ENCODE assay signal across 10 cellular contexts in the genomic region with DNA sequence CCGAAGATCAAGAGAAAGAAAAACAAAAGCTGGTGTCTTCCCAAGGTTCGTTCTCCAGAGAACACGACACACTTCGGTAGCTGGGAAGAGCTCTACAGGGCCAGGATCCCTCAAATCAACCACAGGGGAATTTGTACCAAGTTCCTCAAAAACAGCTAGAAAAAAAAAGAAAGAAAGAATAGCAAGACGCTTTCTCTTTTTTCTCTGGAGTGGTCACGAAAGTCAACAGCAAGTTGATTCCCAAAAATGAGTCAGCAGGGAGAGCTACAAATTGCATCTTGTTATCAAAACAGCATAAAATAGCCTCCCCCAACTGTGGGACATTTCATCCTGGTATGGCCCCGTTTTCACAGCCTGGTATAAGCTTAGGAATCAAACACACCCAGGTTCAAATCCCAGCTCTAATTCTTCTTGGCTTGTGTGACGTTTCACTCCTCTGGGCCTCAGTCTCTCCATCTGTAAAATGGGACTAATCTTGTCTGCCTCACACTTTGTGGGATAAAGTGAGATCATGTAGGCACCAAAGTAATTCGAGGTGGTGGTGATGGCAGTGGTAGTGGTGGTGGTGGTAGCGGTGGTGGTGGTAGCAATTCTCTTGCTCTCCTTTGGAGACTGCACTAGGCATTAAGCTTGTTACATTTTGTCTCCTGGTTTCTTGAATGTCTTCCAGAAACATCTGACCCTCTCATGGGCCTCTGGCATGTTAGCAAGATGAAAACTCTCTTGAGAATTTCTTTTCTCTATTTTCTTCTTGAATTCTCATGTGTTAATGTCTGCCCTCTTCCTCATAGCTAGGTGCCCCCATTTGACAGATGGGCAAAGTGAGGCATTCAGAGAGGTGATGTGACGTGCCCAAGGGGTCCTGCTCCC. TPM values are rescaled to one million over a fixed set of nuclear protein-coding genes. Genes with fewer than 3 reads are reported as not detected.
DNase-seq lines count a peak whose midpoint lies in the region; ATAC-seq and TF ChIP-seq lines count a peak whose summit lies in the region.
"Had no signal": no experiment of that assay in that cellular context is flagged by ENCODE, and none has a peak within 500 bp of the region (broad histone marks: within the 10 kb centered on the region; RNA-seq: fewer than 3 reads in every experiment).

No MANE protein-coding gene starts in this region.

- intact Hi-C loops in dorsolateral prefrontal cortex (cut with DNase I): no loop called here

- H3K36me3 ChIP-seq in skeletal muscle satellite cell (ENCODE audit: insufficient read depth, low read length): no peaks in the 10 kb centered on the region
- H3K36me3 ChIP-seq: colonic mucosa, thyroid gland had no signal

- H3K27me3 Mint-ChIP-seq in T-helper 1 cell treated with Interleukin-12 subunit alpha and Interleukin-12 subunit beta and Interleukin-4 antibody, amounts not matched to agents 30 μg/mL and 1 μg/mL, for 36 hours (ENCODE audit: low read depth): no peaks in the 10 kb centered on the region

- peaks cover under 1% of the 10 kb centered on the region for H3K9me3 Mint-ChIP-seq in T-helper 1 cell treated with Interleukin-12 subunit alpha and Interleukin-12 subunit beta and Interleukin-4 antibody, amounts not matched to agents 30 μg/mL and 1 μg/mL, for 36 hours

- H3K4me1 Mint-ChIP-seq in T-helper 1 cell treated with Interleukin-12 subunit alpha and Interleukin-12 subunit beta and Interleukin-4 antibody, amounts not matched to agents 30 μg/mL and 1 μg/mL, for 36 hours (ENCODE audit: low read depth): peaks cover 38% of the 10 kb centered on the region

- peak overlapping the region; percentile 65 for H3K9ac ChIP-seq in skeletal muscle satellite cell (ENCODE audit: low read depth, low read length)

- H3K9me3 ChIP-seq in skeletal muscle satellite cell (replicated peaks; ENCODE audit: low read length): no peaks in the 10 kb centered on the region
- H3K9me3 ChIP-seq: colonic mucosa, thyroid gland had no signal

- H3K27ac ChIP-seq in dorsolateral prefrontal cortex: no peak overlapping the region
- H3K27ac ChIP-seq: colonic mucosa, thyroid gland had no signal

- DNase-seq in T-helper 1 cell: no peak
- peak; percentile 47 for DNase-seq in NAMALWA (ENCODE audit: low spot score)
- peak; percentile 32 to 59 for DNase-seq in cardiac fibroblast (ENCODE audit: low read depth in 2 of 2)
- no peak for DNase-seq in NCI-H446 (lab: John Stamatoyannopoulos, UW)
- no peak for DNase-seq in dorsolateral prefrontal cortex

- H3K4me2 ChIP-seq in skeletal muscle satellite cell (ENCODE audit: low read length): peak overlapping the region; percentile 82

- peaks cover 53% of the 10 kb centered on the region for H3K4me1 ChIP-seq in skeletal muscle satellite cell (ENCODE audit: control insufficient read depth, insufficient read depth, low read length)
- H3K4me1 ChIP-seq: colonic mucosa had no signal

- peaks cover 23% of the 10 kb centered on the region for H3K36me3 Mint-ChIP-seq in T-helper 1 cell treated with Interleukin-12 subunit alpha and Interleukin-12 subunit beta and Interleukin-4 antibody, amounts not matched to agents 30 μg/mL and 1 μg/mL, for 36 hours (ENCODE audit: low read depth)

- no peak for TF ChIP-seq CTCF in cardiac fibroblast (IDR thresholded peaks at IDR 0.05; ENCODE audit: low read depth, low read length)
- TF ChIP-seq CTCF in dorsolateral prefrontal cortex (IDR thresholded peaks at IDR 0.05 in 54 of 56, conservative IDR thresholded peaks at IDR 0.05 in 2 of 56; ENCODE audit: low read depth in 1 of 56, partially characterized antibody in 56 of 56): no peak

- ATAC-seq in HG03432 (IDR thresholded peaks at IDR 0.05; ENCODE audit: unreplicated experiment): no peak

- peak overlapping the region; percentile 49 for H3K27ac Mint-ChIP-seq in T-helper 1 cell treated with Interleukin-12 subunit alpha and Interleukin-12 subunit beta and Interleukin-4 antibody, amounts not matched to agents 30 μg/mL and 1 μg/mL, for 36 hours

- no peak overlapping the region for H3K4me3 ChIP-seq in cardiac fibroblast (replicated peaks in 1 of 2; ENCODE audit: low read depth in 2 of 2, low read length in 2 of 2)
- peak overlapping the region; percentile 1 for H3K4me3 ChIP-seq in skeletal muscle satellite cell (ENCODE audit: low read length)
- H3K4me3 ChIP-seq in dorsolateral prefrontal cortex: no peak overlapping the region
- H3K4me3 ChIP-seq: colonic mucosa, thyroid gland had no signal

- peak overlapping the region; percentile 44 for H3K4me3 Mint-ChIP-seq in T-helper 1 cell treated with Interleukin-12 subunit alpha and Interleukin-12 subunit beta and Interleukin-4 antibody, amounts not matched to agents 30 μg/mL and 1 μg/mL, for 36 hours

- no peaks in the 10 kb centered on the region for H3K27me3 ChIP-seq in skeletal muscle satellite cell (ENCODE audit: control insufficient read depth, insufficient read depth, low read length)
- peaks cover 0 to 25% (median 4%) of the 10 kb centered on the region in 45 donors for H3K27me3 ChIP-seq in dorsolateral prefrontal cortex
- H3K27me3 ChIP-seq: colonic mucosa, thyroid gland had no signal

RNA-seq across cellular contexts. Expression of a gene that starts 1.0 kb away (rescaled TPM):
- 3.1 and 9.9 TPM in 2 replicates for total RNA-seq in skeletal muscle satellite cell (2012; rRNA removed)
- total RNA-seq in dorsolateral prefrontal cortex: 1 to 10 TPM in 30 of 120 experiments, under 1 TPM in 69, not detected in 21; 0.11 to 4.6 (median 0.63) TPM

Comparison
In these comparisons a context has a peak if more than half of its experiments do, and no peak if none do; other contexts are left out.
1. DNase-seq: peak in NAMALWA (single experiment) and cardiac fibroblast (2 of 2); none in T-helper 1 cell (0 of 5), NCI-H446 (0 of 2) and dorsolateral prefrontal cortex (0 of 10).